In genomic region chr17:75442168-75443103, GRCh38 we compare ENCODE assay signal across 17 cellular contexts. TPM values are rescaled to one million over a fixed set of nuclear protein-coding genes. Genes with fewer than 3 reads are reported as not detected.
DNase-seq lines count a peak whose midpoint lies in the region; ATAC-seq, FAIRE-seq and TF ChIP-seq lines count a peak whose summit lies in the region.
"Had no signal": no experiment of that assay in that cellular context is flagged by ENCODE, and none has a peak within 500 bp of the region (broad histone marks: within the 10 kb centered on the region; RNA-seq: fewer than 3 reads in every experiment).

No MANE protein-coding gene starts in this region.

- H3K9me3 Mint-ChIP-seq in chondrocyte (ENCODE audit: low read depth) (no peaks in the 10 kb centered on the region), natural killer cell (no peaks in the 10 kb centered on the region)
- H3K9me3 Mint-ChIP-seq: activated naive CD4-positive, alpha-beta T cell treated with anti-CD3 and anti-CD28 coated beads for 36 hours; naive thymus-derived CD4-positive, alpha-beta T cell had no signal

- CTCF ChIA-PET in HEK293 (lab: Yijun Ruan, JAX) = interaction anchor here (1.0 to 1.9 kb wide), 2 partner anchors 17 to 33 kb away, joined by 3 to 4 read pairs; no protein-coding TSS in a partner anchor

- no peak overlapping the region for H3K4me3 ChIP-seq in HEK293 (ENCODE audit: low read depth, low read length)
- H3K4me3 ChIP-seq in kidney (ENCODE audit: low read length in 2 of 2) = no peak overlapping the region
- no peak overlapping the region for H3K4me3 ChIP-seq in thoracic aorta
- H3K4me3 ChIP-seq: GM23248, testis had no signal

- H3K9ac ChIP-seq in kidney (ENCODE audit: low read length in 2 of 2) = no peak overlapping the region
- H3K9ac ChIP-seq: GM23248 had no signal

- H3K4me1 ChIP-seq in HEK293 (ENCODE audit: control insufficient read depth, insufficient read depth, low read length) (no peaks in the 10 kb centered on the region), kidney (ENCODE audit: control insufficient read depth in 1 of 2, insufficient read depth in 1 of 2, low read depth in 1 of 2, low read length in 2 of 2) (peaks cover 0 to 2% of the 10 kb centered on the region in 2 donors), thoracic aorta (ENCODE audit: control insufficient read depth in 1 of 2, low read depth in 2 of 2) (peaks cover 16 to 59% of the 10 kb centered on the region in 2 donors)

- H3K27ac ChIP-seq in HEK293 (ENCODE audit: extremely low read depth, low read depth, low read length) = no peak overlapping the region
- peak overlapping the region; percentile 63 to 86 for H3K27ac ChIP-seq in kidney (ENCODE audit: low read depth in 2 of 2, low read length in 2 of 2)
- H3K27ac ChIP-seq in thoracic aorta = peak overlapping the region; percentile 65 to 99
- H3K27ac ChIP-seq: brain microvascular endothelial cell, GM23248, testis had no signal

- POLR2A ChIA-PET in HEK293 (lab: Yijun Ruan, JAX) = interaction anchor here (1.9 kb wide), 1 partner anchor 14 kb away, joined by 7 read pairs; the partner anchor contains the start of gene TMEM94

- H3K4me3 Mint-ChIP-seq in chondrocyte (ENCODE audit: unreplicated experiment) (no peak overlapping the region), natural killer cell (no peak overlapping the region)
- H3K4me3 Mint-ChIP-seq: activated naive CD4-positive, alpha-beta T cell treated with anti-CD3 and anti-CD28 coated beads for 36 hours; B cell; naive thymus-derived CD4-positive, alpha-beta T cell had no signal

- H3K27me3 ChIP-seq in thoracic aorta (replicated peaks; ENCODE audit: insufficient read depth) = no peaks in the 10 kb centered on the region
- H3K27me3 ChIP-seq: brain microvascular endothelial cell, testis had no signal

- no peaks in the 10 kb centered on the region for H3K27me3 Mint-ChIP-seq in chondrocyte (ENCODE audit: low read depth)
- no peaks in the 10 kb centered on the region for H3K27me3 Mint-ChIP-seq in natural killer cell (ENCODE audit: low read depth in 2 of 2)
- H3K27me3 Mint-ChIP-seq: B cell had no signal

- intact Hi-C loops in kidney (cut with DNase I) = no loop called here
- intact Hi-C loops in natural killer cell (cut with micrococcal nuclease) = no loop called here

- H3K36me3 Mint-ChIP-seq in chondrocyte (ENCODE audit: low read depth) (no peaks in the 10 kb centered on the region), natural killer cell (no peaks in the 10 kb centered on the region)
- H3K36me3 Mint-ChIP-seq: naive thymus-derived CD4-positive, alpha-beta T cell had no signal

- H3K9me3 ChIP-seq in HEK293 (ENCODE audit: control insufficient read depth, insufficient read depth, low read depth, low read length) = no peaks in the 10 kb centered on the region
- no peaks in the 10 kb centered on the region for H3K9me3 ChIP-seq in kidney (ENCODE audit: control insufficient read depth in 1 of 2, low read length in 2 of 2)
- no peaks in the 10 kb centered on the region for H3K9me3 ChIP-seq in thoracic aorta
- H3K9me3 ChIP-seq: testis had no signal

- FAIRE-seq in kidney (lab: Jason Lieb, UNC) = no peak

- ATAC-seq in thoracic aorta (ENCODE audit: insufficient number of reproducible peaks, low FRiP score, low read depth) = no peak
- no peak for ATAC-seq in natural killer cell
- ATAC-seq: naive thymus-derived CD4-positive, alpha-beta T cell had no signal

- H3K27ac Mint-ChIP-seq in chondrocyte (ENCODE audit: unreplicated experiment) (peak overlapping the region; percentile 3), natural killer cell (no peak overlapping the region)
- H3K27ac Mint-ChIP-seq: activated naive CD4-positive, alpha-beta T cell treated with anti-CD3 and anti-CD28 coated beads for 36 hours; B cell had no signal

- H3K4me1 Mint-ChIP-seq in chondrocyte (ENCODE audit: low read depth) (peaks cover 37% of the 10 kb centered on the region), natural killer cell (no peaks in the 10 kb centered on the region)
- H3K4me1 Mint-ChIP-seq: B cell; naive thymus-derived CD4-positive, alpha-beta T cell had no signal

- DNase-seq in chondrocyte (ENCODE audit: low spot score) (no peak), kidney (no peak), thoracic aorta (ENCODE audit: low spot score) (no peak), NCI-H1930 (lab: John Stamatoyannopoulos, UW) (no peak), natural killer cell (no peak), T-helper 2 cell (no peak)
- no peak for DNase-seq in activated naive CD4-positive, alpha-beta T cell (lab: John Stamatoyannopoulos, UW)
- DNase-seq: activated CD8-positive, alpha-beta memory T cell treated with anti-CD3 and anti-CD28 coated beads, Interleukin-2, amount 50 U/mL, for 48 hours; activated naive CD4-positive, alpha-beta T cell treated with anti-CD3 and anti-CD28 coated beads for 36 hours; brain microvascular endothelial cell; GM23248; hippocampal formation; naive thymus-derived CD4-positive, alpha-beta T cell; NCI-H1048; testis had no signal

- H3K36me3 ChIP-seq in HEK293 (ENCODE audit: control insufficient read depth in 2 of 2, insufficient read depth in 1 of 2, low read length in 2 of 2) = no peaks in the 10 kb centered on the region
- H3K36me3 ChIP-seq in kidney (ENCODE audit: control insufficient read depth in 1 of 2, insufficient read depth in 2 of 2, low read length in 2 of 2) = no peaks in the 10 kb centered on the region
- H3K36me3 ChIP-seq in thoracic aorta = no peaks in the 10 kb centered on the region
- H3K36me3 ChIP-seq: brain microvascular endothelial cell had no signal

- TF ChIP-seq CTCF in HEK293 (tag by site-specific recombination; IDR thresholded peaks at IDR 0.05) (no peak), chondrocyte (IDR thresholded peaks at IDR 0.05) (no peak), kidney (IDR thresholded peaks at IDR 0.05; ENCODE audit: borderline replicate concordance, extremely low read depth, insufficient read depth) (no peak), thoracic aorta (IDR thresholded peaks at IDR 0.05) (no peak), natural killer cell (IDR thresholded peaks at IDR 0.05) (no peak)

TF ChIP-seq in HEK293, 187 proteins besides CTCF, POLR2A, EP300 and RAD21:
- no peak for TF ChIP-seq ZBTB21 (tag by site-specific recombination; IDR thresholded peaks at IDR 0.05)
- peak; percentile 33; the same call in 1 of the 2 replicates for TF ChIP-seq GLIS1 (tag by site-specific recombination; IDR thresholded peaks at IDR 0.05)
- TF ChIP-seq REST (tag by site-specific recombination; IDR thresholded peaks at IDR 0.05) = no peak
- no peak for TF ChIP-seq ZNF214 (tag by site-specific recombination; IDR thresholded peaks at IDR 0.05; ENCODE audit: borderline replicate concordance)
- 0 out of 2 replicates have a peak, but pooled peaks have one; percentile 14 for TF ChIP-seq OSR2 (tag by site-specific recombination; IDR thresholded peaks at IDR 0.05)
- TF ChIP-seq ZFHX2 (tag by site-specific recombination; conservative IDR thresholded peaks at IDR 0.05) = no peak

RNA-seq across cellular contexts. Expression of gene TMEM94, which starts 14.0 kb away (rescaled TPM):
- total RNA-seq in chondrocyte (45.6 to 52.3 TPM (median 49.5 TPM) in 3 replicates), kidney (82.6 TPM), thoracic aorta (10 to 100 TPM; 57.1 to 83.4 TPM), natural killer cell (100 to 1,000 TPM in 2 of 3 donors, 10 to 100 TPM in 1; 84.4 to 142 (median 104) TPM)
- 49.6 TPM for polyA plus RNA-seq in kidney (ENCODE audit: insufficient read depth, low read depth, low replicate concordance)

RNA-seq across cellular contexts. Expression of gene GRB2, which starts 37.0 kb away (rescaled TPM):
- total RNA-seq in chondrocyte (73.9 to 83.7 TPM (median 79.4 TPM) in 3 replicates), kidney (119 TPM), thoracic aorta (100 to 1,000 TPM; 120 to 144 TPM), natural killer cell (100 to 1,000 TPM; 115 to 142 (median 116) TPM)
- 65.3 TPM for polyA plus RNA-seq in kidney (ENCODE audit: insufficient read depth, low read depth, low replicate concordance)
